Comparison of ENCODE assay signal across 1 cellular context in the genomic region with DNA sequence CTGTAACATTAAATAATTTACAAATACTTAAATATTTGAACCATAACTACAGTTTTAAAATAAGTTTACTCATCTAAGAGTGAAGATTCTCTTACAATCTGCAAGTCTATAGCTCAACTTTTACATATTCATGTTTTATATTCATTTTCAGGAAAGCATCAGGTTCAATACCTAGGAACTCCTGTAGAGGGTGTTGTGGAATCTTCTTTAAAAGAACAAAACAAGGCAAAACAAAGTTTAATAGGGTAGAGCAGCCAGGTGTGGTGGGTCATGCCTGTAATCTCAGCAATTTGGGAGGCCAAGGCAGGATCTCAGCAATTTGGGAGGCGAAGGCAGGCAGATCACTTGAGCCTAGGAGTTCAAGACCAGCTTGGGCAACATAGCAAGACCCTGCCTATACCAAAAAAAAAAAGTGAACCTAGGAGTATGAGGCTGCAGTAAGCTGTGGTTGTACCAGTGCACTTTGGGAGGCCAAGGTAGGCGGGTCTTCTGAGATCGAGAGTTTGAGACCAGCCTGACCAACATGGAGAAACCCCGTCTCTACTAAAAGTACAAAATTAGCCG.
TF ChIP-seq lines count a peak whose summit lies in the region.

No MANE protein-coding gene starts in this region.

TF ChIP-seq in IMR-90, 13 proteins besides CTCF, POLR2A, EP300 and RAD21:
- no peak for TF ChIP-seq CHD1 (IDR thresholded peaks at IDR 0.05; ENCODE audit: low read depth, low read length)
- TF ChIP-seq SMC3 (IDR thresholded peaks at IDR 0.05; ENCODE audit: low read depth, low read length), result 0 out of 2 replicates have a peak, but pooled peaks have one; percentile 19
- no peak for TF ChIP-seq MAZ (IDR thresholded peaks at IDR 0.05; ENCODE audit: borderline replicate concordance, low read depth, low read length)
- TF ChIP-seq NFE2L2 (IDR thresholded peaks at IDR 0.05; ENCODE audit: low read depth, low read length), result no peak
- TF ChIP-seq RCOR1 (IDR thresholded peaks at IDR 0.05; ENCODE audit: insufficient replicate concordance, low read length), result no peak
- no peak for TF ChIP-seq MXI1 (IDR thresholded peaks at IDR 0.05; ENCODE audit: borderline replicate concordance, low read depth, low read length)
- TF ChIP-seq, protein P1, sequence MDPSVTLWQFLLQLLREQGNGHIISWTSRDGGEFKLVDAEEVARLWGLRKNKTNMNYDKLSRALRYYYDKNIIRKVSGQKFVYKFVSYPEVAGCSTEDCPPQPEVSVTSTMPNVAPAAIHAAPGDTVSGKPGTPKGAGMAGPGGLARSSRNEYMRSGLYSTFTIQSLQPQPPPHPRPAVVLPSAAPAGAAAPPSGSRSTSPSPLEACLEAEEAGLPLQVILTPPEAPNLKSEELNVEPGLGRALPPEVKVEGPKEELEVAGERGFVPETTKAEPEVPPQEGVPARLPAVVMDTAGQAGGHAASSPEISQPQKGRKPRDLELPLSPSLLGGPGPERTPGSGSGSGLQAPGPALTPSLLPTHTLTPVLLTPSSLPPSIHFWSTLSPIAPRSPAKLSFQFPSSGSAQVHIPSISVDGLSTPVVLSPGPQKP (IDR thresholded peaks at IDR 0.05; ENCODE audit: borderline replicate concordance, low read depth, low read length), result no peak
